In genomic region chr9:93096131-93096802, GRCh38 we compare ENCODE assay signal across 8 cellular contexts. TPM values are rescaled to one million over a fixed set of nuclear protein-coding genes. Genes with fewer than 3 reads are reported as not detected.
DNase-seq lines count a peak whose midpoint lies in the region; TF ChIP-seq lines count a peak whose summit lies in the region.

TSS of gene CARD19 (plus strand) at chr9:93096217. CDS start at chr9:93096346, 129 bp downstream.

- no peaks in the 10 kb centered on the region for H3K27me3 Mint-ChIP-seq in activated T-helper 1 cell treated with anti-CD3 and anti-CD28 coated beads, Interleukin-12 subunit alpha, Interleukin-12 subunit beta, Interleukin-2, Interleukin-4 antibody, amounts not matched to agents 30 ng/mL and 10 ng/mL and 1 ng/mL, durations not matched to agents 14 hours and 24 hours and 36 hours (ENCODE audit: insufficient read depth)
- no peaks in the 10 kb centered on the region for H3K27me3 Mint-ChIP-seq in nephron (ENCODE audit: low read depth)

- H3F3A ChIP-seq in MM.1S (ENCODE audit: insufficient read depth, low read length) = peaks cover 25% of the 10 kb centered on the region

- no peaks in the 10 kb centered on the region for H3K36me3 ChIP-seq in MM.1S (replicated peaks; ENCODE audit: insufficient read depth, low read length)
- no peaks in the 10 kb centered on the region for H3K36me3 ChIP-seq in uterus

- peaks cover 49% of the 10 kb centered on the region for H3K79me2 ChIP-seq in MM.1S (ENCODE audit: low read length)

- H3K4me1 ChIP-seq in MM.1S (ENCODE audit: low read length) (peaks cover 34% of the 10 kb centered on the region), uterus (peaks cover 6 to 25% of the 10 kb centered on the region in 2 donors)

- H3K4me3 ChIP-seq in GM08714 (ENCODE audit: low read length) = peak within 1 kb of the TSS; percentile 75
- H3K4me3 ChIP-seq in MM.1S (ENCODE audit: low read length) = peak within 1 kb of the TSS; percentile 97
- peak within 1 kb of the TSS; percentile 51 to 92 for H3K4me3 ChIP-seq in uterus

- no peaks in the 10 kb centered on the region for H4K20me1 ChIP-seq in MM.1S (ENCODE audit: insufficient read depth, low read length)

- H3K9me3 Mint-ChIP-seq in activated T-helper 1 cell treated with anti-CD3 and anti-CD28 coated beads, Interleukin-12 subunit alpha, Interleukin-12 subunit beta, Interleukin-2, Interleukin-4 antibody, amounts not matched to agents 30 ng/mL and 10 ng/mL and 1 ng/mL, durations not matched to agents 14 hours and 24 hours and 36 hours = peaks cover 16% of the 10 kb centered on the region
- peaks cover 5% of the 10 kb centered on the region for H3K9me3 Mint-ChIP-seq in nephron

- no peak for DNase-seq in H4 (ENCODE audit: low spot score)
- peak; percentile 48 for DNase-seq in MM.1S
- peak; percentile 48 for DNase-seq in activated T-helper 1 cell treated with anti-CD3 and anti-CD28 coated beads, Interleukin-12 subunit alpha, Interleukin-12 subunit beta, Interleukin-2, Interleukin-4 antibody, amounts not matched to agents 30 ng/mL and 10 ng/mL and 1 ng/mL, durations not matched to agents 14 hours and 24 hours and 36 hours (ENCODE audit: low spot score)
- peak; percentile 25 for DNase-seq in fibroblast of peridontal ligament (ENCODE audit: extremely low read depth)
- peak; percentile 64 to 71 for DNase-seq in uterus
- no peak for DNase-seq in GDM1 (lab: John Stamatoyannopoulos, UW)

- H3K9ac ChIP-seq in MM.1S (ENCODE audit: low read length) = peak within 1 kb of the TSS; percentile 93

- H3K27ac Mint-ChIP-seq in activated T-helper 1 cell treated with anti-CD3 and anti-CD28 coated beads, Interleukin-12 subunit alpha, Interleukin-12 subunit beta, Interleukin-2, Interleukin-4 antibody, amounts not matched to agents 30 ng/mL and 10 ng/mL and 1 ng/mL, durations not matched to agents 14 hours and 24 hours and 36 hours = peak within 1 kb of the TSS; percentile 99
- peak within 1 kb of the TSS; percentile 80 to 97 (median 92) for H3K27ac Mint-ChIP-seq in nephron

- peak; percentile 99 for TF ChIP-seq POLR2A in uterus (IDR thresholded peaks at IDR 0.05)

- H3K27ac ChIP-seq in MM.1S (ENCODE audit: low read length) (peak within 1 kb of the TSS; percentile 98), uterus (peak within 1 kb of the TSS; percentile 98 to 99)

- no peaks in the 10 kb centered on the region for H3K9me2 ChIP-seq in MM.1S (replicated peaks; ENCODE audit: insufficient read depth, low read length)

- H3K4me3 Mint-ChIP-seq in activated T-helper 1 cell treated with anti-CD3 and anti-CD28 coated beads, Interleukin-12 subunit alpha, Interleukin-12 subunit beta, Interleukin-2, Interleukin-4 antibody, amounts not matched to agents 30 ng/mL and 10 ng/mL and 1 ng/mL, durations not matched to agents 14 hours and 24 hours and 36 hours = peak within 1 kb of the TSS; percentile 91
- peak within 1 kb of the TSS; percentile 92 to 95 (median 94) for H3K4me3 Mint-ChIP-seq in nephron

- TF ChIP-seq CTCF in MM.1S (IDR thresholded peaks at IDR 0.05; ENCODE audit: low read length) (no peak), nephron (IDR thresholded peaks at IDR 0.05; ENCODE audit: unreplicated experiment in 3 of 3) (peak in 1 of 3 experiments; percentile 9), uterus (IDR thresholded peaks at IDR 0.05) (peak in 1 of 4 experiments; percentile 44)

- intact Hi-C loops in activated T-helper 1 cell treated with anti-CD3 and anti-CD28 coated beads, Interleukin-12 subunit alpha, Interleukin-12 subunit beta, Interleukin-2, Interleukin-4 antibody, amounts not matched to agents 30 ng/mL and 10 ng/mL and 1 ng/mL, durations not matched to agents 14 hours and 24 hours and 36 hours (cut with micrococcal nuclease) = loop anchor here (1.0 to 10.0 kb wide), 9 partner anchors 38 to 771 kb away; partner anchors contain the start of genes BICD2, CENPP, IPPK and NOL8
- intact Hi-C loops in uterus (cut with DNase I; ENCODE audit: low total_unique reads) = no loop called here

- peaks cover 16% of the 10 kb centered on the region for H3K36me3 Mint-ChIP-seq in activated T-helper 1 cell treated with anti-CD3 and anti-CD28 coated beads, Interleukin-12 subunit alpha, Interleukin-12 subunit beta, Interleukin-2, Interleukin-4 antibody, amounts not matched to agents 30 ng/mL and 10 ng/mL and 1 ng/mL, durations not matched to agents 14 hours and 24 hours and 36 hours (ENCODE audit: low read depth)
- peaks cover 5% of the 10 kb centered on the region for H3K36me3 Mint-ChIP-seq in nephron (ENCODE audit: low read depth)

- H3K9me3 ChIP-seq in MM.1S (replicated peaks; ENCODE audit: insufficient read depth, low read length) = no peaks in the 10 kb centered on the region
- peaks cover 0 to 1% of the 10 kb centered on the region in 2 donors for H3K9me3 ChIP-seq in uterus

- H3K4me2 ChIP-seq in MM.1S (ENCODE audit: low read depth, low read length) = peak within 1 kb of the TSS; percentile 89

- peak within 1 kb of the TSS; percentile 80 for H2AFZ ChIP-seq in MM.1S (ENCODE audit: low read length)

- H3K27me3 ChIP-seq in MM.1S (replicated peaks; ENCODE audit: insufficient read depth, low read length) (no peaks in the 10 kb centered on the region), uterus (no peaks in the 10 kb centered on the region)

- H3K4me1 Mint-ChIP-seq in activated T-helper 1 cell treated with anti-CD3 and anti-CD28 coated beads, Interleukin-12 subunit alpha, Interleukin-12 subunit beta, Interleukin-2, Interleukin-4 antibody, amounts not matched to agents 30 ng/mL and 10 ng/mL and 1 ng/mL, durations not matched to agents 14 hours and 24 hours and 36 hours (ENCODE audit: low read depth) = peaks cover 70% of the 10 kb centered on the region
- peaks cover 48% of the 10 kb centered on the region for H3K4me1 Mint-ChIP-seq in nephron

RNA-seq across cellular contexts. Expression of gene CARD19, which starts in this region (rescaled TPM):
- 63.3 and 72.3 TPM in 2 replicates for total RNA-seq in H4 (2014; rRNA removed; shearing (Covaris generic))
- 40.5 and 41.7 TPM in 2 replicates for total RNA-seq in activated T-helper 1 cell treated with anti-CD3 and anti-CD28 coated beads, Interleukin-12 subunit alpha, Interleukin-12 subunit beta, Interleukin-2, Interleukin-4 antibody, amounts not matched to agents 30 ng/mL and 10 ng/mL and 1 ng/mL, durations not matched to agents 14 hours and 24 hours and 36 hours
- total RNA-seq in uterus = 10 to 100 TPM; 23.7 to 71.4 (median 40.9) TPM

Comparison
In these comparisons a context has a peak if more than half of its experiments do, and no peak if none do; other contexts are left out.
1. DNase-seq: peak in MM.1S (single experiment), activated T-helper 1 cell treated with anti-CD3 and anti-CD28 coated beads, Interleukin-12 subunit alpha, Interleukin-12 subunit beta, Interleukin-2, Interleukin-4 antibody, amounts not matched to agents 30 ng/mL and 10 ng/mL and 1 ng/mL, durations not matched to agents 14 hours and 24 hours and 36 hours (single experiment), fibroblast of peridontal ligament (single experiment) and uterus (2 of 2); none in H4 (single experiment) and GDM1 (single experiment).
2. Peak in every context shown above with its lines, with median percentiles within 50 percentile points of each other: H3K4me3 ChIP-seq.